In genomic region chr17:38429476-38430100, GRCh38 we compare ENCODE assay signal across 7 cellular contexts. TPM values are rescaled to one million over a fixed set of nuclear protein-coding genes. Genes with fewer than 3 reads are reported as not detected.
DNase-seq lines count a peak whose midpoint lies in the region; ATAC-seq and TF ChIP-seq lines count a peak whose summit lies in the region.

No MANE protein-coding gene starts in this region.

- no peak for TF ChIP-seq CTCF in KMS-11 (conservative IDR thresholded peaks at IDR 0.05; ENCODE audit: low read depth, low read length)
- TF ChIP-seq CTCF in kidney epithelial cell (IDR thresholded peaks at IDR 0.05; ENCODE audit: insufficient read depth, low read length, poor library complexity, severe bottlenecking) = no peak

- H4K20me1 ChIP-seq in KMS-11 (ENCODE audit: insufficient read depth) = no peaks in the 10 kb centered on the region

- H3K4me3 ChIP-seq in KMS-11 (IDR thresholded peaks at IDR 0.05; ENCODE audit: insufficient read depth, low read depth, low read length) (no peak overlapping the region), kidney epithelial cell (ENCODE audit: low read depth, low read length) (peak overlapping the region; percentile 72), stomach smooth muscle (ENCODE audit: low read length in 2 of 2) (peak overlapping the region; percentile 65 to 82)

- H3K27me3 ChIP-seq in KMS-11 (ENCODE audit: insufficient read depth, low read depth) (no peaks in the 10 kb centered on the region), kidney epithelial cell (ENCODE audit: control insufficient read depth, insufficient read depth, low read length) (no peaks in the 10 kb centered on the region), stomach smooth muscle (ENCODE audit: control insufficient read depth in 1 of 2, insufficient read depth in 2 of 2, low read length in 2 of 2) (no peaks in the 10 kb centered on the region)

- DNase-seq in kidney epithelial cell (ENCODE audit: low read depth) (no peak), NAMALWA (ENCODE audit: low spot score) (no peak), NOMO-1 treated with DMSO at 0.1 percent for 48 hours (lab: John Stamatoyannopoulos, UW; ENCODE audit: unreplicated experiment) (no peak)

- H3K9ac ChIP-seq in KMS-11 = peak overlapping the region; percentile 59; the same call in 1 of the 2 replicates
- H3K9ac ChIP-seq in stomach smooth muscle (ENCODE audit: low read length in 2 of 2) = peak overlapping the region; percentile 64 to 77

- H3K9me3 ChIP-seq in stomach smooth muscle (ENCODE audit: control insufficient read depth in 2 of 2, low read length in 2 of 2) = no peaks in the 10 kb centered on the region

- peak overlapping the region; percentile 79; the same call in 1 of the 2 replicates for H2AFZ ChIP-seq in KMS-11 (ENCODE audit: low read depth)

- H3K4me1 ChIP-seq in KMS-11 (ENCODE audit: low read depth, poor library complexity, severe bottlenecking) (peaks cover 31% of the 10 kb centered on the region), stomach smooth muscle (ENCODE audit: control insufficient read depth, insufficient read depth, low read length) (peaks cover 50% of the 10 kb centered on the region)

- H3K36me3 ChIP-seq in KMS-11 (ENCODE audit: insufficient read depth) (no peaks in the 10 kb centered on the region), kidney epithelial cell (ENCODE audit: control insufficient read depth, insufficient read depth, low read length) (no peaks in the 10 kb centered on the region), stomach smooth muscle (ENCODE audit: control insufficient read depth in 2 of 2, insufficient read depth in 2 of 2, low read length in 2 of 2) (no peaks in the 10 kb centered on the region)

- H3K79me2 ChIP-seq in KMS-11 (ENCODE audit: insufficient read depth, low read depth) = no peaks in the 10 kb centered on the region; the same call in 1 of the 2 replicates

- peak overlapping the region; percentile 91 for H3K4me2 ChIP-seq in KMS-11

- no peak for ATAC-seq in HG03521 (IDR thresholded peaks at IDR 0.05; ENCODE audit: unreplicated experiment)

- H3K27ac ChIP-seq in KMS-11 = peak overlapping the region; percentile 37
- H3K27ac ChIP-seq in angular gyrus (ENCODE audit: low read depth, low read length) = peak overlapping the region; percentile 98
- H3K27ac ChIP-seq in stomach smooth muscle (ENCODE audit: low read length) = peak overlapping the region; percentile 94

RNA-seq across cellular contexts. Expression of gene ARHGAP23, which starts 1.3 kb away (rescaled TPM):
- total RNA-seq in kidney epithelial cell = 52.8 and 65.6 TPM in 2 replicates

Comparison
In these comparisons a context has a peak if more than half of its experiments do, and no peak if none do; other contexts are left out.
1. H3K27ac ChIP-seq: peak in every context shown above with its lines; median percentile 98 in angular gyrus; 94 in stomach smooth muscle; 37 in KMS-11.